Comparison of ENCODE assay signal across 25 cellular contexts in genomic region chr7:96927131-96927530, GRCh38.
"Had no signal": no experiment of that assay in that cellular context is flagged by ENCODE, and none has a peak within 500 bp of the region (broad histone marks: within the 10 kb centered on the region; RNA-seq: fewer than 3 reads in every experiment).

No MANE protein-coding gene starts in this region.

- DNase-seq: stimulated activated CD4-positive, alpha-beta T cell treated with anti-CD3 and anti-CD28 coated beads, Interleukin-2, amount 100 ng/mL, for 48 hours; stimulated activated CD4-positive, alpha-beta T cell treated with anti-CD3 and anti-CD28 coated beads, Interleukin-4, amount 100 ng/mL, for 1 hour; stimulated activated CD4-positive, alpha-beta T cell treated with anti-CD3 and anti-CD28 coated beads, Interleukin-4, amount 100 ng/mL, for 24 hours; stimulated activated CD4-positive, alpha-beta T cell treated with anti-CD3 and anti-CD28 coated beads, Interleukin-4, amount 100 ng/mL, for 4 hours; stimulated activated CD8-positive, alpha-beta memory T cell treated with anti-CD3 and anti-CD28 coated beads, Interleukin-4, amount 100 ng/mL, for 48 hours; stimulated activated naive B cell treated with anti-CD40 and anti-IgM and Interleukin-4, amounts not matched to agents 10 μg/mL and 1 μg/mL and 100 μg/mL, for 72 hours; stimulated activated naive CD4-positive, alpha-beta T cell; stimulated activated naive CD4-positive, alpha-beta T cell treated with Interleukin-2 at 50 U/mL for 16 hours; stimulated activated naive CD8-positive, alpha-beta T cell treated with anti-CD3 and anti-CD28 coated beads, Interleukin-15, amount 100 ng/mL, for 72 hours; stimulated activated naive CD8-positive, alpha-beta T cell treated with anti-CD3 and anti-CD28 coated beads, Interleukin-15, Interleukin-2, amounts not matched to agents 100 U/mL and 50 U/mL, for 24 hours; stomach; substantia nigra; testis; thyroid gland; tibial artery; transverse colon; upper lobe of left lung; upper lobe of right lung; uterus had no signal

- H3K27ac ChIP-seq: stomach, suprapubic skin, testis, thoracic aorta, thyroid gland, tibial artery, tibial nerve, transverse colon, upper lobe of left lung, upper lobe of right lung, uterus, vagina had no signal

- H3K9me3 ChIP-seq: stomach, suprapubic skin, testis, thoracic aorta, thyroid gland, tibial artery, tibial nerve, transverse colon, upper lobe of left lung, upper lobe of right lung, uterus, vagina had no signal

- H3K4me1 ChIP-seq: stomach, suprapubic skin, testis, thyroid gland, tibial artery, tibial nerve, transverse colon, upper lobe of left lung, upper lobe of right lung, uterus, vagina had no signal

- H3K36me3 ChIP-seq: stomach, suprapubic skin, thoracic aorta, thyroid gland, tibial artery, tibial nerve, transverse colon, upper lobe of left lung, upper lobe of right lung, uterus, vagina had no signal

- ATAC-seq: stimulated activated effector memory CD8-positive, alpha-beta T cell treated with anti-CD3 and anti-CD28 coated beads, Interleukin-12 subunit alpha, Interleukin-12 subunit beta, amount 100 ng/mL, for 72 hours; stimulated activated memory B cell treated with anti-CD40 and anti-IgM and Interleukin-4, amounts not matched to agents 10 μg/mL and 1 μg/mL and 100 μg/mL, for 72 hours; stimulated activated naive B cell treated with anti-CD40 and anti-IgM and Interleukin-4, amounts not matched to agents 10 μg/mL and 1 μg/mL and 100 μg/mL, for 72 hours; stimulated activated naive CD8-positive, alpha-beta T cell treated with anti-CD3 and anti-CD28 coated beads, Interleukin-15, amount 100 ng/mL, for 72 hours; stimulated activated naive CD8-positive, alpha-beta T cell treated with anti-CD3 and anti-CD28 coated beads, Interleukin-15, Interleukin-2, amounts not matched to agents 100 U/mL and 50 U/mL, for 24 hours; upper lobe of right lung had no signal

- H3K4me3 ChIP-seq: stomach, suprapubic skin, testis, thoracic aorta, thyroid gland, tibial artery, tibial nerve, transverse colon, upper lobe of left lung, upper lobe of right lung, uterus, vagina had no signal

- H3K27me3 ChIP-seq: suprapubic skin, testis, thyroid gland, tibial artery, tibial nerve, transverse colon, upper lobe of left lung, upper lobe of right lung, uterus, vagina had no signal
